In genomic region chr1:67939942-67940341, GRCh38 we compare ENCODE assay signal across 14 cellular contexts.
DNase-seq lines count a peak whose midpoint lies in the region; ATAC-seq and TF ChIP-seq lines count a peak whose summit lies in the region.
"Had no signal": no experiment of that assay in that cellular context is flagged by ENCODE, and none has a peak within 500 bp of the region (broad histone marks: within the 10 kb centered on the region; RNA-seq: fewer than 3 reads in every experiment).

No MANE protein-coding gene starts in this region.

- no peaks in the 10 kb centered on the region for H3K27me3 ChIP-seq in GM23338 (ENCODE audit: insufficient read depth)
- no peaks in the 10 kb centered on the region for H3K27me3 ChIP-seq in esophagus muscularis mucosa
- H3K27me3 ChIP-seq: BLaER1 treated with 17β-estradiol and CSF1 and Interleukin-3, amounts not matched to agents 10 nM and 100 nM had no signal

- H3K4me3 Mint-ChIP-seq in GM23338 = no peak overlapping the region
- no peak overlapping the region for H3K4me3 Mint-ChIP-seq in nephron
- no peak overlapping the region for H3K4me3 Mint-ChIP-seq in stimulated activated naive B cell treated with anti-CD40 and anti-IgM and Interleukin-4, amounts not matched to agents 10 μg/mL and 1 μg/mL and 100 μg/mL, for 72 hours

- H3K9me3 ChIP-seq in esophagus muscularis mucosa = no peaks in the 10 kb centered on the region

- 47% methylated on average over 2 of the region's 2 CpGs for WGBS in esophagus muscularis mucosa

- H3K36me3 Mint-ChIP-seq in GM23338 (ENCODE audit: low read depth) (no peaks in the 10 kb centered on the region), nephron (ENCODE audit: low read depth) (no peaks in the 10 kb centered on the region)
- no peaks in the 10 kb centered on the region for H3K36me3 Mint-ChIP-seq in stimulated activated naive B cell treated with anti-CD40 and anti-IgM and Interleukin-4, amounts not matched to agents 10 μg/mL and 1 μg/mL and 100 μg/mL, for 72 hours

- H3K27ac Mint-ChIP-seq in GM23338 (no peak overlapping the region), nephron (peak overlapping the region; percentile 62 to 98 (median 91))
- H3K27ac Mint-ChIP-seq in stimulated activated naive B cell treated with anti-CD40 and anti-IgM and Interleukin-4, amounts not matched to agents 10 μg/mL and 1 μg/mL and 100 μg/mL, for 72 hours = no peak overlapping the region

- H3K9me2 ChIP-seq in GM23338 (ENCODE audit: insufficient read depth) = 0 out of 2 replicates have a peak, but pooled peaks cover 5% of the 10 kb centered on the region

- H3K36me3 ChIP-seq in GM23338 (ENCODE audit: insufficient read depth) (no peaks in the 10 kb centered on the region), esophagus muscularis mucosa (no peaks in the 10 kb centered on the region)
- H3K36me3 ChIP-seq: BLaER1 treated with 17β-estradiol and CSF1 and Interleukin-3, amounts not matched to agents 10 nM and 100 nM had no signal

- H3K4me2 ChIP-seq in GM23338 = no peak overlapping the region
- H3K4me2 ChIP-seq: BLaER1 treated with 17β-estradiol and CSF1 and Interleukin-3, amounts not matched to agents 10 nM and 100 nM had no signal

- H2AFZ ChIP-seq in GM23338 = peak overlapping the region; percentile 38; the same call in 1 of the 2 replicates

- TF ChIP-seq POLR2A in esophagus muscularis mucosa (IDR thresholded peaks at IDR 0.05; ENCODE audit: low read depth) = no peak

- H3K4me3 ChIP-seq in GM23338 (no peak overlapping the region), esophagus muscularis mucosa (no peak overlapping the region)
- H3K4me3 ChIP-seq: BLaER1 treated with 17β-estradiol and CSF1 and Interleukin-3, amounts not matched to agents 10 nM and 100 nM had no signal

- DNase-seq in NCI-H1092 treated with DMSO at 0.1 percent for 48 hours (lab: John Stamatoyannopoulos, UW) (peak; percentile 19), NCI-H1092 (lab: John Stamatoyannopoulos, UW) (no peak), GM23338 (ENCODE audit: low spot score) (no peak), esophagus muscularis mucosa (ENCODE audit: extremely low spot score) (peak; percentile 45)
- DNase-seq in stimulated activated naive B cell treated with anti-CD40 and anti-IgM and Interleukin-4, amounts not matched to agents 10 μg/mL and 1 μg/mL and 100 μg/mL, for 72 hours = no peak
- DNase-seq in effector CD8-positive, alpha-beta T cell (lab: John Stamatoyannopoulos, UW) = no peak
- DNase-seq: 8988T, DMS53, IMR-90, NCI-H510A treated with DMSO at 0.1 percent for 48 hours had no signal

- no peaks in the 10 kb centered on the region for H3K79me2 ChIP-seq in GM23338 (replicated peaks; ENCODE audit: insufficient read depth)

- intact Hi-C loops in esophagus muscularis mucosa (cut with DNase I) = no loop called here

- H3K4me1 ChIP-seq in GM23338 (ENCODE audit: insufficient read depth) (no peaks in the 10 kb centered on the region), esophagus muscularis mucosa (no peaks in the 10 kb centered on the region)

- H3K4me1 Mint-ChIP-seq in GM23338 (no peaks in the 10 kb centered on the region), nephron (peaks cover 65% of the 10 kb centered on the region)
- no peaks in the 10 kb centered on the region for H3K4me1 Mint-ChIP-seq in stimulated activated naive B cell treated with anti-CD40 and anti-IgM and Interleukin-4, amounts not matched to agents 10 μg/mL and 1 μg/mL and 100 μg/mL, for 72 hours

- no peak for TF ChIP-seq EP300 in esophagus muscularis mucosa (IDR thresholded peaks at IDR 0.05)

- no peak for TF ChIP-seq CTCF in GM23338 (conservative IDR thresholded peaks at IDR 0.05; ENCODE audit: low read depth in 2 of 2)
- TF ChIP-seq CTCF in esophagus muscularis mucosa (IDR thresholded peaks at IDR 0.05) = no peak
- TF ChIP-seq CTCF in nephron (IDR thresholded peaks at IDR 0.05; ENCODE audit: unreplicated experiment in 3 of 3) = no peak

- no peaks in the 10 kb centered on the region for H4K20me1 ChIP-seq in GM23338 (replicated peaks; ENCODE audit: insufficient read depth)
- H4K20me1 ChIP-seq: BLaER1 treated with 17β-estradiol and CSF1 and Interleukin-3, amounts not matched to agents 10 nM and 100 nM had no signal

- ATAC-seq in GM23338 = no peak
- no peak for ATAC-seq in GM19023 (IDR thresholded peaks at IDR 0.05; ENCODE audit: unreplicated experiment)
- no peak for ATAC-seq in stimulated activated naive B cell treated with anti-CD40 and anti-IgM and Interleukin-4, amounts not matched to agents 10 μg/mL and 1 μg/mL and 100 μg/mL, for 72 hours (replicated peaks)
- ATAC-seq: HCT116 had no signal

- no peaks in the 10 kb centered on the region for H3F3A ChIP-seq in GM23338 (replicated peaks; ENCODE audit: low read depth)

- H3K27me3 Mint-ChIP-seq in GM23338 (ENCODE audit: insufficient read depth, low read depth, poor library complexity) = peaks cover under 1% of the 10 kb centered on the region
- peaks cover 4% of the 10 kb centered on the region for H3K27me3 Mint-ChIP-seq in nephron (ENCODE audit: low read depth)
- peaks cover 4 to 19% of the 10 kb centered on the region in 2 donors for H3K27me3 Mint-ChIP-seq in stimulated activated naive B cell treated with anti-CD40 and anti-IgM and Interleukin-4, amounts not matched to agents 10 μg/mL and 1 μg/mL and 100 μg/mL, for 72 hours

- H3K27ac ChIP-seq in GM23338 (ENCODE audit: low read depth) (no peak overlapping the region), esophagus muscularis mucosa (replicated peaks in 1 of 4) (no peak overlapping the region)
- H3K27ac ChIP-seq: BLaER1 treated with 17β-estradiol and CSF1 and Interleukin-3, amounts not matched to agents 10 nM and 100 nM had no signal

- H3K9me3 Mint-ChIP-seq in GM23338 = no peaks in the 10 kb centered on the region
- H3K9me3 Mint-ChIP-seq in nephron = no peaks in the 10 kb centered on the region
- H3K9me3 Mint-ChIP-seq in stimulated activated naive B cell treated with anti-CD40 and anti-IgM and Interleukin-4, amounts not matched to agents 10 μg/mL and 1 μg/mL and 100 μg/mL, for 72 hours = peaks cover 3 to 4% of the 10 kb centered on the region in 2 donors

TF ChIP-seq in GM23338, 12 proteins besides CTCF, POLR2A, EP300 and RAD21:
- TF ChIP-seq ETS1 (IDR thresholded peaks at IDR 0.05) = no peak
TF ChIP-seq in GM23338: peak in this region for 0.

Comparison
In these comparisons a context has a peak if more than half of its experiments do, and no peak if none do; other contexts are left out.
1. DNase-seq: peak in NCI-H1092 treated with DMSO at 0.1 percent for 48 hours (single experiment) and esophagus muscularis mucosa (single experiment); none in NCI-H1092 (single experiment), GM23338 (single experiment), stimulated activated naive B cell treated with anti-CD40 and anti-IgM and Interleukin-4, amounts not matched to agents 10 μg/mL and 1 μg/mL and 100 μg/mL, for 72 hours (single experiment) and effector CD8-positive, alpha-beta T cell (single experiment).
2. H3K27ac Mint-ChIP-seq: peak in nephron (3 of 3); none in GM23338 (single experiment) and stimulated activated naive B cell treated with anti-CD40 and anti-IgM and Interleukin-4, amounts not matched to agents 10 μg/mL and 1 μg/mL and 100 μg/mL, for 72 hours (single experiment).